ENCODE assay signal across 1 cellular context in genomic region chr1:229342305-229342901, GRCh38.
TF ChIP-seq lines count a peak whose summit lies in the region.

No MANE protein-coding gene starts in this region.

TF ChIP-seq in HepG2, 621 proteins besides CTCF, POLR2A, EP300 and RAD21 (continued from another document and continues in another):
- peak; percentile 66; the same call in 1 of the 2 replicates for TF ChIP-seq ZFP91 (CRISPR knock-in tag; IDR thresholded peaks at IDR 0.05; ENCODE audit: borderline replicate concordance)
- 0 out of 2 replicates have a peak, but pooled peaks have one; percentile 42 for TF ChIP-seq GATA4 (IDR thresholded peaks at IDR 0.05; ENCODE audit: borderline replicate concordance, low read depth)
- peak; percentile 49; the same call in 1 of the 2 replicates for TF ChIP-seq SPEN (CRISPR knock-in tag; IDR thresholded peaks at IDR 0.05; ENCODE audit: low read depth)
- TF ChIP-seq ZNF749 (CRISPR knock-in tag; IDR thresholded peaks at IDR 0.05; ENCODE audit: borderline replicate concordance): peak; percentile 65; the same call in 1 of the 2 replicates
- peak; percentile 18; the same call in 1 of the 2 replicates for TF ChIP-seq E2F2 (CRISPR knock-in tag; IDR thresholded peaks at IDR 0.05; ENCODE audit: borderline replicate concordance)
- TF ChIP-seq HOXA9 (CRISPR knock-in tag; IDR thresholded peaks at IDR 0.05; ENCODE audit: borderline replicate concordance): 0 out of 2 replicates have a peak, but pooled peaks have one; percentile 11
- TF ChIP-seq ZNF687 (CRISPR knock-in tag; IDR thresholded peaks at IDR 0.05): peak; percentile 66; the same call in 1 of the 2 replicates
- peak in 1 of 2 experiments; percentile 22; a peak in 2 of 4 replicates for TF ChIP-seq HMGXB4 (CRISPR knock-in tag; IDR thresholded peaks at IDR 0.05; ENCODE audit: borderline replicate concordance in 1 of 2, low read depth in 1 of 2)
- TF ChIP-seq SNRNP70 (IDR thresholded peaks at IDR 0.05; ENCODE audit: low read depth, low read length): no peak
- TF ChIP-seq HNRNPH1 (optimal IDR thresholded peaks at IDR 0.05; ENCODE audit: low read depth, low read length): no peak
- 0 out of 2 replicates have a peak, but pooled peaks have one; percentile 18 for TF ChIP-seq MEIS2 (CRISPR knock-in tag; IDR thresholded peaks at IDR 0.05)
- TF ChIP-seq ZNF317 (CRISPR knock-in tag; IDR thresholded peaks at IDR 0.05): no peak
- TF ChIP-seq HDAC1 (CRISPR knock-in tag; IDR thresholded peaks at IDR 0.05): peak; percentile 86
- TF ChIP-seq HNF1B (CRISPR knock-in tag; IDR thresholded peaks at IDR 0.05): peak; percentile 66; the same call in 1 of the 2 replicates
- TF ChIP-seq ZNF724P (CRISPR knock-in tag; IDR thresholded peaks at IDR 0.05; ENCODE audit: borderline replicate concordance): 0 out of 2 replicates have a peak, but pooled peaks have one; percentile 59
- TF ChIP-seq KDM5B (CRISPR knock-in tag; IDR thresholded peaks at IDR 0.05; ENCODE audit: borderline replicate concordance): peak; percentile 71; the same call in 1 of the 2 replicates
- TF ChIP-seq CBX1 (IDR thresholded peaks at IDR 0.05; ENCODE audit: low read depth): peak; percentile 9
- TF ChIP-seq ZNF761 (CRISPR knock-in tag; conservative IDR thresholded peaks at IDR 0.05): no peak
- no peak for TF ChIP-seq ZNF773 (CRISPR knock-in tag; IDR thresholded peaks at IDR 0.05; ENCODE audit: borderline replicate concordance)
- TF ChIP-seq ARNTL (CRISPR knock-in tag; IDR thresholded peaks at IDR 0.05): 0 out of 2 replicates have a peak, but pooled peaks have one; percentile 22
- TF ChIP-seq MAX (IDR thresholded peaks at IDR 0.05): peak; percentile 31; the same call in 1 of the 2 replicates
- TF ChIP-seq JARID2 (CRISPR knock-in tag; IDR thresholded peaks at IDR 0.05; ENCODE audit: insufficient replicate concordance): no peak
- TF ChIP-seq TGIF2 (CRISPR knock-in tag; IDR thresholded peaks at IDR 0.05): no peak
- TF ChIP-seq CEBPZ (IDR thresholded peaks at IDR 0.05; ENCODE audit: low read length): no peak
- TF ChIP-seq ZNF574 (CRISPR knock-in tag; IDR thresholded peaks at IDR 0.05): peak; percentile 45; the same call in 1 of the 2 replicates
- TF ChIP-seq EED (CRISPR knock-in tag; IDR thresholded peaks at IDR 0.05): no peak
- 0 out of 2 replicates have a peak, but pooled peaks have one; percentile 64 for TF ChIP-seq THAP8 (CRISPR knock-in tag; IDR thresholded peaks at IDR 0.05; ENCODE audit: borderline replicate concordance)
- TF ChIP-seq ZNF441 (CRISPR knock-in tag; IDR thresholded peaks at IDR 0.05; ENCODE audit: borderline replicate concordance): 0 out of 2 replicates have a peak, but pooled peaks have one; percentile 22
- TF ChIP-seq ZNF552 (CRISPR knock-in tag; IDR thresholded peaks at IDR 0.05; ENCODE audit: borderline replicate concordance): no peak
- TF ChIP-seq DBP (CRISPR knock-in tag; IDR thresholded peaks at IDR 0.05; ENCODE audit: not compliant biosample characterization): peak; percentile 22
- TF ChIP-seq HNRNPK (IDR thresholded peaks at IDR 0.05; ENCODE audit: low read depth, low read length, poor library complexity, severe bottlenecking): peak; percentile 50
- no peak for TF ChIP-seq SOX6 (IDR thresholded peaks at IDR 0.05)
- peak; percentile 40; the same call in 1 of the 2 replicates for TF ChIP-seq SOX6 (CRISPR knock-in tag; IDR thresholded peaks at IDR 0.05)
- 0 out of 2 replicates have a peak, but pooled peaks have one; percentile 34 for TF ChIP-seq TSC22D2 (CRISPR knock-in tag; IDR thresholded peaks at IDR 0.05; ENCODE audit: borderline replicate concordance)
- TF ChIP-seq ZNF367 (CRISPR knock-in tag; IDR thresholded peaks at IDR 0.05; ENCODE audit: borderline replicate concordance): no peak
- TF ChIP-seq BORCS8-MEF2B (CRISPR knock-in tag; IDR thresholded peaks at IDR 0.05): 0 out of 2 replicates have a peak, but pooled peaks have one; percentile 44
- TF ChIP-seq ZBTB7A (CRISPR knock-in tag; IDR thresholded peaks at IDR 0.05): peak; percentile 3; the same call in 1 of the 2 replicates
- TF ChIP-seq ZNF562 (CRISPR knock-in tag; IDR thresholded peaks at IDR 0.05; ENCODE audit: borderline replicate concordance): no peak
- TF ChIP-seq ZNF136 (CRISPR knock-in tag; IDR thresholded peaks at IDR 0.05; ENCODE audit: low read depth): 0 out of 2 replicates have a peak, but pooled peaks have one; percentile 50
- TF ChIP-seq PAWR (CRISPR knock-in tag; IDR thresholded peaks at IDR 0.05; ENCODE audit: borderline replicate concordance): no peak
- no peak for TF ChIP-seq KDM6A (CRISPR knock-in tag; IDR thresholded peaks at IDR 0.05; ENCODE audit: low read depth)
- TF ChIP-seq AKAP8 (CRISPR knock-in tag; IDR thresholded peaks at IDR 0.05): no peak
